In the genomic region with DNA sequence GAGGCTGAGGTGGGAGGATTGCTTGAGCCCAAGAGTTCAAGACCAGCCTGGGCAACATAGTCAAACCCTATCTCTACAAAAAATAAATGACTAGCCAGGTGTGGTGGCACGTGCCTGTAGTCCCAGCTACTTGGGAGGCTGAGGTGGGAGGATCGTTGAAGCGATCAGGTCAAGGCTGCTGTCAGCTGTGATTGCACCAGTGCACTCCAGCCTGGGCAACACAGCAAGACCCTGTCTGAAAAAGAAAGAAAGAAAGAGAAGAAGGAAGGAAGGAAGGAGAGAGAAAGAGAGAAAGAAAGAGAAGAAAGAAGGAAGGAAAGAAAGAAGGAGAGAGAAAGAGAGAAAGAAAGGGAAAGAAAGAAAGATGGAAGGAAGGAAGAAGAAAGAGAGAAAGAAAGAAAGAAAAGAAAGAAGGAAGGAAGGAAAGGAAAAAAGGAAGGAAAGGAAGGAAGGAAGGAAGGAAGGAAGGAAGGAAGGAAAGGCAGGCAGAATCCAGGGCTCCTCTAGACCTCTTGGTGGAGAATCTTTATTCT, we compare ENCODE assay signal across 26 cellular contexts.
"Had no signal": no experiment of that assay in that cellular context is flagged by ENCODE, and none has a peak within 500 bp of the region (broad histone marks: within the 10 kb centered on the region; RNA-seq: fewer than 3 reads in every experiment).

No MANE protein-coding gene starts in this region.

- H3K4me3 Mint-ChIP-seq: activated CD8-positive, alpha-beta T cell treated with anti-CD3 and anti-CD28 coated beads for 36 hours; activated naive CD4-positive, alpha-beta T cell treated with anti-CD3 and anti-CD28 coated beads for 36 hours; activated naive CD8-positive, alpha-beta T cell treated with anti-CD3 and anti-CD28 coated beads, Interleukin-2, amount 10 ng/mL, durations not matched to agents 7 days and 5 days; activated T-cell treated with anti-CD3 and anti-CD28 coated beads, Interleukin-2, amount 50 U/mL, for 4 hours; activated T-helper 17 cell treated with anti-CD3 and anti-CD28 coated beads, Interleukin-2, amount 50 U/mL, for 72 hours; central memory CD8-positive, alpha-beta T cell; dendritic cell treated with granulocyte-macrophage colony-stimulating factor and Interleukin-4, amounts not matched to agents 40 ng/mL and 50 ng/mL, for 4 days; endodermal cell had no signal

- H3K27ac Mint-ChIP-seq: activated CD8-positive, alpha-beta T cell treated with anti-CD3 and anti-CD28 coated beads for 36 hours; activated naive CD4-positive, alpha-beta T cell treated with anti-CD3 and anti-CD28 coated beads for 36 hours; activated naive CD4-positive, alpha-beta T cell treated with anti-CD3 and anti-CD28 coated beads, Interleukin-2, amount 50 U/mL, for 72 hours; activated naive CD8-positive, alpha-beta T cell treated with anti-CD3 and anti-CD28 coated beads, Interleukin-2, amount 10 ng/mL, durations not matched to agents 7 days and 5 days; activated T-helper 17 cell treated with anti-CD3 and anti-CD28 coated beads, Interleukin-2, amount 50 U/mL, for 72 hours; dendritic cell treated with granulocyte-macrophage colony-stimulating factor and Interleukin-4, amounts not matched to agents 40 ng/mL and 50 ng/mL, for 4 days; endodermal cell had no signal

- H3K36me3 ChIP-seq: ascending aorta, breast epithelium, cardiac muscle cell had no signal

- H3K4me3 ChIP-seq: ascending aorta, breast epithelium, cardiac muscle cell, coronary artery, dorsolateral prefrontal cortex had no signal

- H3K27me3 Mint-ChIP-seq: activated CD8-positive, alpha-beta T cell treated with anti-CD3 and anti-CD28 coated beads for 36 hours; activated T-helper 17 cell treated with anti-CD3 and anti-CD28 coated beads, Interleukin-2, amount 50 U/mL, for 72 hours; central memory CD8-positive, alpha-beta T cell had no signal

- H3K27me3 ChIP-seq: ascending aorta had no signal

- H3K4me1 ChIP-seq: ascending aorta had no signal

- H3K4me1 Mint-ChIP-seq: endodermal cell had no signal

- DNase-seq: activated CD4-positive, alpha-beta T cell treated with anti-CD3 and anti-CD28 coated beads for 1 hour; activated CD4-positive, alpha-beta T cell treated with anti-CD3 and anti-CD28 coated beads for 4 hours; activated CD4-positive, alpha-beta T cell treated with anti-CD3 and anti-CD28 coated beads, Interleukin-2, amount 50 U/mL, for 1 hour; activated CD8-positive, alpha-beta memory T cell treated with anti-CD3 and anti-CD28 coated beads for 24 hours; activated CD8-positive, alpha-beta T cell treated with anti-CD3 and anti-CD28 coated beads for 36 hours; activated effector memory CD4-positive, alpha-beta T cell treated with Interleukin-2 at 50 U/mL for 16 hours; activated gamma-delta T cell treated with Interleukin-2 at 50 U/mL for 16 hours; activated naive CD4-positive, alpha-beta T cell treated with anti-CD3 and anti-CD28 coated beads for 36 hours; activated naive CD8-positive, alpha-beta T cell treated with anti-CD3 and anti-CD28 coated beads, Interleukin-2, amount 10 ng/mL, durations not matched to agents 7 days and 5 days; activated T-cell treated with anti-CD3 and anti-CD28 coated beads, Interleukin-2, amount 50 U/mL, for 4 hours; dorsolateral prefrontal cortex; effector memory CD4-positive, alpha-beta T cell; endodermal cell; foreskin fibroblast; head of caudate nucleus; T-helper 2 cell had no signal

- H3K36me3 Mint-ChIP-seq: activated naive CD4-positive, alpha-beta T cell treated with anti-CD3 and anti-CD28 coated beads, Interleukin-2, amount 50 U/mL, for 72 hours; activated naive CD8-positive, alpha-beta T cell treated with anti-CD3 and anti-CD28 coated beads, Interleukin-2, amount 10 ng/mL, durations not matched to agents 7 days and 5 days; brain had no signal

- ATAC-seq: activated CD8-positive, alpha-beta T cell treated with anti-CD3 and anti-CD28 coated beads for 36 hours; activated naive CD4-positive, alpha-beta T cell treated with anti-CD3 and anti-CD28 coated beads, Interleukin-2, amount 50 U/mL, for 72 hours; activated T-cell treated with anti-CD3 and anti-CD28 coated beads, Interleukin-2, amount 50 U/mL, for 4 hours; activated T-helper 17 cell treated with anti-CD3 and anti-CD28 coated beads, Interleukin-2, amount 50 U/mL, for 72 hours; esophagus mucosa had no signal

- H3K9me3 Mint-ChIP-seq: activated CD8-positive, alpha-beta T cell treated with anti-CD3 and anti-CD28 coated beads for 36 hours; activated naive CD4-positive, alpha-beta T cell treated with anti-CD3 and anti-CD28 coated beads for 36 hours; activated naive CD4-positive, alpha-beta T cell treated with anti-CD3 and anti-CD28 coated beads, Interleukin-2, amount 50 U/mL, for 72 hours; activated naive CD8-positive, alpha-beta T cell treated with anti-CD3 and anti-CD28 coated beads, Interleukin-2, amount 10 ng/mL, durations not matched to agents 7 days and 5 days; activated T-cell treated with anti-CD3 and anti-CD28 coated beads, Interleukin-2, amount 50 U/mL, for 4 hours; activated T-helper 17 cell treated with anti-CD3 and anti-CD28 coated beads, Interleukin-2, amount 50 U/mL, for 72 hours; central memory CD8-positive, alpha-beta T cell; dendritic cell treated with granulocyte-macrophage colony-stimulating factor and Interleukin-4, amounts not matched to agents 40 ng/mL and 50 ng/mL, for 4 days; endodermal cell had no signal

- H3K27ac ChIP-seq: ascending aorta, breast epithelium, cardiac muscle cell, coronary artery, dorsolateral prefrontal cortex had no signal

- H3K9me3 ChIP-seq: ascending aorta, breast epithelium had no signal
